23 cellular contexts compared by ENCODE assay signal in genomic region chr7:110591341-110591740, GRCh38.
DNase-seq lines count a peak whose midpoint lies in the region; ATAC-seq, FAIRE-seq and TF ChIP-seq lines count a peak whose summit lies in the region.
"Had no signal": no experiment of that assay in that cellular context is flagged by ENCODE, and none has a peak within 500 bp of the region (broad histone marks: within the 10 kb centered on the region; RNA-seq: fewer than 3 reads in every experiment).

No MANE protein-coding gene starts in this region.

- H3K18ac ChIP-seq in neuronal stem cell (ENCODE audit: low read length), result no peak overlapping the region

- H3K79me2 ChIP-seq in GM23338 (replicated peaks; ENCODE audit: insufficient read depth) (no peaks in the 10 kb centered on the region), astrocyte (ENCODE audit: insufficient read depth, low read length) (no peaks in the 10 kb centered on the region)

- H3K4me1 Mint-ChIP-seq in activated T-cell treated with anti-CD3 and anti-CD28 coated beads, Interleukin-2, amount 50 U/mL, for 72 hours (ENCODE audit: low read depth), result no peaks in the 10 kb centered on the region
- no peaks in the 10 kb centered on the region for H3K4me1 Mint-ChIP-seq in activated T-cell treated with anti-CD3 and anti-CD28 coated beads, Interleukin-2, amount 50 U/mL, for 4 hours (ENCODE audit: low read depth)
- H3K4me1 Mint-ChIP-seq in GM23338 (peaks cover 3% of the 10 kb centered on the region; the same call in 2 of the 3 replicates), astrocyte (ENCODE audit: low read depth, unreplicated experiment) (peaks cover 9% of the 10 kb centered on the region)
- H3K4me1 Mint-ChIP-seq: memory B cell had no signal

- H3K23ac ChIP-seq in neuronal stem cell (ENCODE audit: low read depth, low read length, poor library complexity), result no peak overlapping the region

- H2BK5ac ChIP-seq in neuronal stem cell (ENCODE audit: low read length), result no peak overlapping the region

- H3K9me3 ChIP-seq in astrocyte (ENCODE audit: insufficient read depth, low read depth, low read length) (no peaks in the 10 kb centered on the region), neuronal stem cell (replicated peaks in 1 of 2; ENCODE audit: control insufficient read depth in 2 of 2, insufficient read depth in 1 of 2, low read depth in 1 of 2, low read length in 2 of 2) (no peaks in the 10 kb centered on the region)
- H3K9me3 ChIP-seq: right atrium auricular region, upper lobe of left lung had no signal

- H3K36me3 ChIP-seq in GM23338 (ENCODE audit: insufficient read depth) (no peaks in the 10 kb centered on the region), astrocyte (ENCODE audit: insufficient read depth, low read length) (no peaks in the 10 kb centered on the region), neuronal stem cell (replicated peaks in 1 of 2; ENCODE audit: control insufficient read depth in 2 of 2, insufficient read depth in 2 of 2, low read length in 2 of 2) (no peaks in the 10 kb centered on the region)
- H3K36me3 ChIP-seq: right atrium auricular region, upper lobe of left lung had no signal

- H3K27me3 ChIP-seq in GM23338 (ENCODE audit: insufficient read depth), result no peaks in the 10 kb centered on the region
- no peaks in the 10 kb centered on the region for H3K27me3 ChIP-seq in astrocyte (ENCODE audit: insufficient read depth, low read length)
- H3K27me3 ChIP-seq in neuronal stem cell (ENCODE audit: control insufficient read depth in 3 of 3, insufficient read depth in 3 of 3, low read depth in 1 of 3, low read length in 3 of 3), result no peaks in the 10 kb centered on the region
- H3K27me3 ChIP-seq: right atrium auricular region, upper lobe of left lung had no signal

- no peaks in the 10 kb centered on the region for H4K20me1 ChIP-seq in GM23338 (replicated peaks; ENCODE audit: insufficient read depth)
- no peaks in the 10 kb centered on the region for H4K20me1 ChIP-seq in astrocyte (ENCODE audit: insufficient read depth, low read length)

- H3K27ac Mint-ChIP-seq in activated T-cell treated with anti-CD3 and anti-CD28 coated beads, Interleukin-2, amount 50 U/mL, for 72 hours, result peak overlapping the region; percentile 17
- no peak overlapping the region for H3K27ac Mint-ChIP-seq in GM23338
- H3K27ac Mint-ChIP-seq in astrocyte (ENCODE audit: unreplicated experiment), result peak overlapping the region; percentile 90
- H3K27ac Mint-ChIP-seq: activated T-helper 2 cell treated with anti-CD3 and anti-CD28 coated beads, Interferon-gamma antibody, Interleukin-2, Interleukin-4, amounts not matched to agents 10 μg/mL and 5 μg/mL and 100 μg/mL, durations not matched to agents 14 hours and 24 hours and 36 hours; memory B cell had no signal

- H3K4me1 ChIP-seq in GM23338 (ENCODE audit: insufficient read depth), result no peaks in the 10 kb centered on the region
- no peaks in the 10 kb centered on the region for H3K4me1 ChIP-seq in astrocyte (ENCODE audit: insufficient read depth, low read length)
- no peaks in the 10 kb centered on the region for H3K4me1 ChIP-seq in neuronal stem cell (ENCODE audit: control insufficient read depth in 2 of 2, insufficient read depth in 1 of 2, low read depth in 1 of 2, low read length in 2 of 2)
- H3K4me1 ChIP-seq: right atrium auricular region, upper lobe of left lung had no signal

- no peaks in the 10 kb centered on the region for H3K36me3 Mint-ChIP-seq in activated T-cell treated with anti-CD3 and anti-CD28 coated beads, Interleukin-2, amount 50 U/mL, for 72 hours (ENCODE audit: insufficient read depth in 2 of 2)
- no peaks in the 10 kb centered on the region for H3K36me3 Mint-ChIP-seq in activated T-cell treated with anti-CD3 and anti-CD28 coated beads, Interleukin-2, amount 50 U/mL, for 4 hours (ENCODE audit: insufficient read depth)
- H3K36me3 Mint-ChIP-seq in GM23338 (ENCODE audit: low read depth), result no peaks in the 10 kb centered on the region
- H3K36me3 Mint-ChIP-seq in astrocyte (ENCODE audit: low read depth, unreplicated experiment), result no peaks in the 10 kb centered on the region
- H3K36me3 Mint-ChIP-seq: memory B cell had no signal

- no peak overlapping the region for H2BK12ac ChIP-seq in neuronal stem cell (ENCODE audit: low read length)

- H2BK15ac ChIP-seq in neuronal stem cell (ENCODE audit: low read length), result no peak overlapping the region

- peaks cover 2% of the 10 kb centered on the region for H3K9me2 ChIP-seq in GM23338 (ENCODE audit: insufficient read depth)

- no peak overlapping the region for H2BK120ac ChIP-seq in neuronal stem cell (ENCODE audit: low read depth, low read length)

- no peak overlapping the region for H3K4ac ChIP-seq in neuronal stem cell (ENCODE audit: low read length)

- no peaks in the 10 kb centered on the region for H3K27me3 Mint-ChIP-seq in activated T-cell treated with anti-CD3 and anti-CD28 coated beads, Interleukin-2, amount 50 U/mL, for 72 hours (ENCODE audit: low read depth)
- H3K27me3 Mint-ChIP-seq in activated T-cell treated with anti-CD3 and anti-CD28 coated beads, Interleukin-2, amount 50 U/mL, for 4 hours (ENCODE audit: low read depth), result no peaks in the 10 kb centered on the region
- no peaks in the 10 kb centered on the region for H3K27me3 Mint-ChIP-seq in GM23338 (ENCODE audit: insufficient read depth, low read depth, poor library complexity)
- no peaks in the 10 kb centered on the region for H3K27me3 Mint-ChIP-seq in astrocyte (ENCODE audit: low read depth, unreplicated experiment)

- H3K9ac ChIP-seq in astrocyte (ENCODE audit: low read length), result no peak overlapping the region
- no peak overlapping the region for H3K9ac ChIP-seq in neuronal stem cell (ENCODE audit: low read depth, low read length, poor library complexity)

- no peak overlapping the region for H4K8ac ChIP-seq in neuronal stem cell (ENCODE audit: low read depth, low read length)

- no peaks in the 10 kb centered on the region for H3K9me3 Mint-ChIP-seq in activated T-cell treated with anti-CD3 and anti-CD28 coated beads, Interleukin-2, amount 50 U/mL, for 72 hours
- H3K9me3 Mint-ChIP-seq in activated T-cell treated with anti-CD3 and anti-CD28 coated beads, Interleukin-2, amount 50 U/mL, for 4 hours, result no peaks in the 10 kb centered on the region
- no peaks in the 10 kb centered on the region for H3K9me3 Mint-ChIP-seq in GM23338
- no peaks in the 10 kb centered on the region for H3K9me3 Mint-ChIP-seq in astrocyte (ENCODE audit: unreplicated experiment)
- H3K9me3 Mint-ChIP-seq: activated T-helper 2 cell treated with anti-CD3 and anti-CD28 coated beads, Interferon-gamma antibody, Interleukin-2, Interleukin-4, amounts not matched to agents 10 μg/mL and 5 μg/mL and 100 μg/mL, durations not matched to agents 14 hours and 24 hours and 36 hours; memory B cell had no signal

- FAIRE-seq in astrocyte (lab: Jason Lieb, UNC), result no peak
- FAIRE-seq: bronchial epithelial cell, G401.6, K562 had no signal

- no peak overlapping the region for H3K14ac ChIP-seq in neuronal stem cell (ENCODE audit: low read length)

- H3K27ac ChIP-seq in GM23338 (ENCODE audit: low read depth), result no peak overlapping the region
- no peak overlapping the region for H3K27ac ChIP-seq in astrocyte (ENCODE audit: low read depth, low read length)
- no peak overlapping the region for H3K27ac ChIP-seq in neuronal stem cell (replicated peaks; ENCODE audit: low read length)
- H3K27ac ChIP-seq: right atrium auricular region, upper lobe of left lung had no signal

- DNase-seq in activated T-cell treated with anti-CD3 and anti-CD28 coated beads, Interleukin-2, amount 50 U/mL, for 72 hours, result no peak
- DNase-seq in activated T-cell treated with anti-CD3 and anti-CD28 coated beads, Interleukin-2, amount 50 U/mL, for 4 hours, result no peak
- no peak for DNase-seq in GM23338 (ENCODE audit: low spot score)
- no peak for DNase-seq in astrocyte (ENCODE audit: low read depth)
- DNase-seq in neuronal stem cell (ENCODE audit: low spot score), result no peak
- no peak for DNase-seq in NCI-H146 treated with DMSO at 0.1 percent for 48 hours (lab: John Stamatoyannopoulos, UW; ENCODE audit: unreplicated experiment)
- DNase-seq in NCI-H128 (lab: John Stamatoyannopoulos, UW; ENCODE audit: unreplicated experiment), result no peak
- DNase-seq: C1 segment of cervical spinal cord, Calu3, cortex of kidney, kidney glomerular epithelial cell, MM.1S, NCI-H2171 treated with DMSO at 0.1 percent for 48 hours, NCI-H526, upper lobe of left lung had no signal

- no peak overlapping the region for H4K91ac ChIP-seq in neuronal stem cell (ENCODE audit: low read depth, low read length, poor library complexity)

- H3K4me2 ChIP-seq in GM23338 (no peak overlapping the region), astrocyte (ENCODE audit: low read length) (no peak overlapping the region), neuronal stem cell (ENCODE audit: insufficient read depth, low read length, poor library complexity, severe bottlenecking) (no peak overlapping the region)

- peak; percentile 22 to 63 for ATAC-seq in activated T-cell treated with anti-CD3 and anti-CD28 coated beads, Interleukin-2, amount 50 U/mL, for 72 hours (replicated peaks in 1 of 2)
- ATAC-seq in activated T-cell treated with anti-CD3 and anti-CD28 coated beads, Interleukin-2, amount 50 U/mL, for 4 hours, result no peak
- no peak for ATAC-seq in GM23338
- ATAC-seq in GM19455 (IDR thresholded peaks at IDR 0.05; ENCODE audit: unreplicated experiment), result no peak
- ATAC-seq: HCT116, K562 had no signal

- H3K4me3 Mint-ChIP-seq in activated T-cell treated with anti-CD3 and anti-CD28 coated beads, Interleukin-2, amount 50 U/mL, for 72 hours, result no peak overlapping the region
- no peak overlapping the region for H3K4me3 Mint-ChIP-seq in activated T-cell treated with anti-CD3 and anti-CD28 coated beads, Interleukin-2, amount 50 U/mL, for 4 hours
- no peak overlapping the region for H3K4me3 Mint-ChIP-seq in GM23338
- no peak overlapping the region for H3K4me3 Mint-ChIP-seq in astrocyte (ENCODE audit: unreplicated experiment)
- H3K4me3 Mint-ChIP-seq: memory B cell had no signal

- WGBS in neuronal stem cell (ENCODE audit: extremely low coverage in 2 of 2, insufficient read length in 2 of 2, insufficient replicate concordance in 1 of 2), 2 donors, result no CpG with 5 or more reads among the region's 4 CpGs

- no peaks in the 10 kb centered on the region for H3K79me1 ChIP-seq in neuronal stem cell (ENCODE audit: low read depth, low read length)

- TF ChIP-seq CTCF in GM23338 (conservative IDR thresholded peaks at IDR 0.05; ENCODE audit: low read depth in 2 of 2), result no peak
- TF ChIP-seq CTCF in astrocyte (IDR thresholded peaks at IDR 0.05; ENCODE audit: insufficient read depth, low read depth, low read length), result no peak

- H2AK5ac ChIP-seq in neuronal stem cell (ENCODE audit: low read depth, low read length), result no peak overlapping the region

- no peak overlapping the region for H3K4me3 ChIP-seq in GM23338
- H3K4me3 ChIP-seq in astrocyte (ENCODE audit: insufficient read depth, low read depth, low read length), result no peak overlapping the region
- no peak overlapping the region for H3K4me3 ChIP-seq in neuronal stem cell (ENCODE audit: low read length in 2 of 2)
- H3K4me3 ChIP-seq: K562, right atrium auricular region, upper lobe of left lung had no signal

- H2AFZ ChIP-seq in GM23338 (peak overlapping the region; percentile 83), astrocyte (ENCODE audit: low read depth, low read length) (peak overlapping the region; percentile 50), neuronal stem cell (ENCODE audit: low read length) (peak overlapping the region; percentile 75)

- no peaks in the 10 kb centered on the region for H3F3A ChIP-seq in GM23338 (replicated peaks; ENCODE audit: low read depth)

Comparison
In these comparisons a context has a peak if more than half of its experiments do, and no peak if none do; other contexts are left out.
1. ATAC-seq: peak in activated T-cell treated with anti-CD3 and anti-CD28 coated beads, Interleukin-2, amount 50 U/mL, for 72 hours (2 of 2); none in activated T-cell treated with anti-CD3 and anti-CD28 coated beads, Interleukin-2, amount 50 U/mL, for 4 hours (0 of 2), GM23338 (single experiment) and GM19455 (single experiment).
2. Peak in every context shown above with its lines, with median percentiles within 50 percentile points of each other: H2AFZ ChIP-seq.